In genomic region chr12:53344824-53345485, GRCh38 we compare ENCODE assay signal across 9 cellular contexts. TPM values are rescaled to one million over a fixed set of nuclear protein-coding genes. Genes with fewer than 3 reads are reported as not detected.
DNase-seq lines count a peak whose midpoint lies in the region; ATAC-seq, FAIRE-seq and TF ChIP-seq lines count a peak whose summit lies in the region.
"Had no signal": no experiment of that assay in that cellular context is flagged by ENCODE, and none has a peak within 500 bp of the region (broad histone marks: within the 10 kb centered on the region; RNA-seq: fewer than 3 reads in every experiment).

No MANE protein-coding gene starts in this region.

- TF ChIP-seq CTCF in keratinocyte (optimal IDR thresholded peaks at IDR 0.05 in 1 of 3, IDR thresholded peaks at IDR 0.05 in 1 of 3, conservative IDR thresholded peaks at IDR 0.05 in 1 of 3; ENCODE audit: extremely low read depth in 1 of 3, insufficient read depth in 2 of 3, low read length in 3 of 3) = peak; percentile 58 to 83 (median 80)

- H4K20me1 ChIP-seq in GM23248 (ENCODE audit: insufficient read depth) (no peaks in the 10 kb centered on the region), keratinocyte (ENCODE audit: control insufficient read depth, extremely low read depth, insufficient read depth, low read length) (no peaks in the 10 kb centered on the region)

- H2AFZ ChIP-seq in GM23248 (peak overlapping the region; percentile 85), keratinocyte (ENCODE audit: control insufficient read depth, low read length) (peak overlapping the region; percentile 95)

- no peak for FAIRE-seq in keratinocyte (lab: Jason Lieb, UNC)
- FAIRE-seq: colon had no signal

- no peaks in the 10 kb centered on the region for H3K9me2 ChIP-seq in GM23248 (ENCODE audit: insufficient read depth)

- H3K27me3 ChIP-seq in GM23248 (replicated peaks; ENCODE audit: insufficient read depth) = no peaks in the 10 kb centered on the region
- peaks cover 5% of the 10 kb centered on the region for H3K27me3 ChIP-seq in keratinocyte (ENCODE audit: control insufficient read depth, extremely low read depth, insufficient read depth, low read length)

- H3K4me1 ChIP-seq in GM23248 (ENCODE audit: insufficient read depth) (peaks cover 17% of the 10 kb centered on the region), keratinocyte (ENCODE audit: control insufficient read depth, extremely low read depth, insufficient read depth, low read length) (peaks cover 4% of the 10 kb centered on the region)

- H3K9ac ChIP-seq in GM23248 = peak overlapping the region; percentile 85
- peak overlapping the region; percentile 72 for H3K9ac ChIP-seq in keratinocyte (ENCODE audit: control insufficient read depth, extremely low read depth, insufficient read depth, low read length)

- DNase-seq in COR-L47 (lab: John Stamatoyannopoulos, UW) (peak; percentile 48), GM23248 (peak; percentile 88), NCI-H146 treated with DMSO at 0.1 percent for 48 hours (lab: John Stamatoyannopoulos, UW; ENCODE audit: unreplicated experiment) (peak; percentile 56), keratinocyte (ENCODE audit: low read depth, low spot score) (no peak)
- peak; percentile 49 to 56 (median 50) for DNase-seq in activated CD4-positive, CD25-positive, alpha-beta regulatory T cell (lab: John Stamatoyannopoulos, UW)
- peak; percentile 56 for DNase-seq in central memory CD4-positive, alpha-beta T cell
- DNase-seq in stimulated activated CD4-positive, alpha-beta T cell treated with anti-CD3 and anti-CD28 coated beads, Interleukin-15, amount 100 ng/mL, for 1 hour (ENCODE audit: low read depth in 1 of 2, low spot score in 1 of 2) = peak; percentile 52 to 62

- H3K4me3 ChIP-seq in GM23248 (peak overlapping the region; percentile 80), keratinocyte (ENCODE audit: control insufficient read depth in 2 of 3, extremely low read depth in 1 of 3, insufficient read depth in 2 of 3, low read depth in 1 of 3, low read length in 3 of 3) (peak overlapping the region; percentile 56 to 86 (median 85))

- H3K36me3 ChIP-seq in GM23248 (ENCODE audit: low read depth) (no peaks in the 10 kb centered on the region), keratinocyte (ENCODE audit: control insufficient read depth in 2 of 2, extremely low read depth in 1 of 2, insufficient read depth in 2 of 2, low read length in 2 of 2) (no peaks in the 10 kb centered on the region)

- ATAC-seq in GM18868 (IDR thresholded peaks at IDR 0.05; ENCODE audit: unreplicated experiment) = no peak

- H3K4me2 ChIP-seq in GM23248 (ENCODE audit: unreplicated experiment) (peak overlapping the region; percentile 90), keratinocyte (ENCODE audit: control insufficient read depth, extremely low read depth, insufficient read depth, low read depth, low read length) (peak overlapping the region; percentile 96)

- dilution Hi-C loops in keratinocyte (cut with MboI; ENCODE audit: extremely low pct_ligation_motif_present, low sequenced_read_pairs) = no loop called here

- H3K9me1 ChIP-seq in keratinocyte (ENCODE audit: control insufficient read depth, extremely low read depth, insufficient read depth, low read length) = no peaks in the 10 kb centered on the region

- no peaks in the 10 kb centered on the region for H3K9me3 ChIP-seq in GM23248 (ENCODE audit: low read depth)
- no peaks in the 10 kb centered on the region for H3K9me3 ChIP-seq in keratinocyte (ENCODE audit: control insufficient read depth, low read depth, low read length)

- in situ Hi-C loops in GM23248 (cut with MboI) = no loop called here

- H3K27ac ChIP-seq in GM23248 (peak overlapping the region; percentile 49), keratinocyte (ENCODE audit: control insufficient read depth, insufficient read depth, low read length) (no peak overlapping the region)

- WGBS in GM23248 (ENCODE audit: low coverage in 1 of 2, low lambda C conversion rate in 2 of 2, missing lambda C conversion rate in 2 of 2), 2 experiments = 0 to 1% methylated on average over 22 to 28 of the region's 50 CpGs

- peaks cover 19% of the 10 kb centered on the region; the same call in 1 of the 2 replicates for H3F3A ChIP-seq in GM23248 (ENCODE audit: insufficient read depth)

- H3K79me2 ChIP-seq in GM23248 (ENCODE audit: insufficient read depth) (no peaks in the 10 kb centered on the region), keratinocyte (ENCODE audit: control insufficient read depth, insufficient read depth, low read length) (no peaks in the 10 kb centered on the region)

RNA-seq across cellular contexts. Expression of gene SP7, which starts 8.8 kb away (rescaled TPM):
- total RNA-seq in GM23248 (2014; rRNA removed; shearing (Covaris generic)) = not detected in 2 replicates
- polyA plus RNA-seq in GM23248 (2016; fragmentation: Nextera tagmentation; extraction: Ambion mirVana) (not detected in 2 replicates), keratinocyte (not detected in 3 replicates)
- not detected for polyA plus RNA-seq in keratinocyte (2011; ENCODE audit: low read depth)
- polyA plus RNA-seq in keratinocyte (2011; cell fraction: cytosol; rRNA removed) = not detected in 2 replicates
- polyA plus RNA-seq in keratinocyte (2011; cell fraction: nucleus; rRNA removed) = not detected in 2 replicates
- polyA plus RNA-seq in keratinocyte (2012; ENCODE audit: low replicate concordance) = not detected in 2 replicates
- polyA minus RNA-seq in keratinocyte = not detected in 3 replicates
- polyA minus RNA-seq in keratinocyte (2011; cell fraction: cytosol; rRNA and poly(A)+ RNA removed) = not detected
- polyA minus RNA-seq in keratinocyte (2011; cell fraction: nucleus; rRNA and poly(A)+ RNA removed) = not detected in 2 replicates

RNA-seq across cellular contexts. Expression of gene AAAS, which starts 23.5 kb away (rescaled TPM):
- total RNA-seq in GM23248 (2014; rRNA removed; shearing (Covaris generic)) = 63.4 and 72.0 TPM in 2 replicates
- polyA plus RNA-seq in GM23248 (2016; fragmentation: Nextera tagmentation; extraction: Ambion mirVana) (46.6 and 49.7 TPM in 2 replicates), keratinocyte (42.1 to 58.3 TPM (median 42.3 TPM) in 3 replicates)
- polyA plus RNA-seq in keratinocyte (2011; ENCODE audit: low read depth) = 5.4 TPM
- 25.7 and 29.1 TPM in 2 replicates for polyA plus RNA-seq in keratinocyte (2011; cell fraction: cytosol; rRNA removed)
- polyA plus RNA-seq in keratinocyte (2011; cell fraction: nucleus; rRNA removed) = 106 and 125 TPM in 2 replicates
- 28.7 and 45.0 TPM in 2 replicates for polyA plus RNA-seq in keratinocyte (2012; ENCODE audit: low replicate concordance)
- polyA minus RNA-seq in keratinocyte = 53.9 to 90.1 TPM (median 74.2 TPM) in 3 replicates
- 41.2 TPM for polyA minus RNA-seq in keratinocyte (2011; cell fraction: cytosol; rRNA and poly(A)+ RNA removed)
- polyA minus RNA-seq in keratinocyte (2011; cell fraction: nucleus; rRNA and poly(A)+ RNA removed) = 26.0 and 32.9 TPM in 2 replicates

RNA-seq across cellular contexts. Expression of gene SP1, which starts 35.0 kb away (rescaled TPM):
- total RNA-seq in GM23248 (2014; rRNA removed; shearing (Covaris generic)) = 30.3 and 37.8 TPM in 2 replicates
- polyA plus RNA-seq in GM23248 (2016; fragmentation: Nextera tagmentation; extraction: Ambion mirVana) (3.6 and 3.8 TPM in 2 replicates), keratinocyte (30.7 to 34.5 TPM (median 31.2 TPM) in 3 replicates)
- polyA plus RNA-seq in keratinocyte (2011; ENCODE audit: low read depth) = 9.3 TPM
- 14.5 and 20.1 TPM in 2 replicates for polyA plus RNA-seq in keratinocyte (2011; cell fraction: cytosol; rRNA removed)
- polyA plus RNA-seq in keratinocyte (2011; cell fraction: nucleus; rRNA removed) = 38.4 and 41.8 TPM in 2 replicates
- 16.6 and 21.3 TPM in 2 replicates for polyA plus RNA-seq in keratinocyte (2012; ENCODE audit: low replicate concordance)
- polyA minus RNA-seq in keratinocyte = 68.7 to 128 TPM (median 106 TPM) in 3 replicates
- polyA minus RNA-seq in keratinocyte (2011; cell fraction: cytosol; rRNA and poly(A)+ RNA removed) = 29.0 TPM
- polyA minus RNA-seq in keratinocyte (2011; cell fraction: nucleus; rRNA and poly(A)+ RNA removed) = 32.4 and 49.2 TPM in 2 replicates

RNA-seq across cellular contexts. Expression of gene MYG1, which starts 45.5 kb away (rescaled TPM):
- 39.6 and 48.9 TPM in 2 replicates for total RNA-seq in GM23248 (2014; rRNA removed; shearing (Covaris generic))
- polyA plus RNA-seq in GM23248 (2016; fragmentation: Nextera tagmentation; extraction: Ambion mirVana) (47.8 and 52.4 TPM in 2 replicates), keratinocyte (24.2 to 31.9 TPM (median 27.2 TPM) in 3 replicates)
- polyA plus RNA-seq in keratinocyte (2011; ENCODE audit: low read depth) = 10.4 TPM
- polyA plus RNA-seq in keratinocyte (2011; cell fraction: cytosol; rRNA removed) = 17.9 and 28.8 TPM in 2 replicates
- polyA plus RNA-seq in keratinocyte (2011; cell fraction: nucleus; rRNA removed) = 19.1 and 21.5 TPM in 2 replicates
- polyA plus RNA-seq in keratinocyte (2012; ENCODE audit: low replicate concordance) = 33.5 and 42.7 TPM in 2 replicates
- polyA minus RNA-seq in keratinocyte = 22.6 to 29.3 TPM (median 26.2 TPM) in 3 replicates
- polyA minus RNA-seq in keratinocyte (2011; cell fraction: cytosol; rRNA and poly(A)+ RNA removed) = 46.0 TPM
- polyA minus RNA-seq in keratinocyte (2011; cell fraction: nucleus; rRNA and poly(A)+ RNA removed) = 6.4 and 6.6 TPM in 2 replicates

RNA-seq across cellular contexts. Expression of gene PFDN5, which starts 49.6 kb away (rescaled TPM):
- total RNA-seq in GM23248 (2014; rRNA removed; shearing (Covaris generic)) = 380 and 393 TPM in 2 replicates
- polyA plus RNA-seq in GM23248 (2016; fragmentation: Nextera tagmentation; extraction: Ambion mirVana) (609 and 625 TPM in 2 replicates), keratinocyte (546 to 674 TPM (median 659 TPM) in 3 replicates)
- polyA plus RNA-seq in keratinocyte (2011; ENCODE audit: low read depth) = 1,063 TPM
- polyA plus RNA-seq in keratinocyte (2011; cell fraction: cytosol; rRNA removed) = 648 and 832 TPM in 2 replicates
- 474 and 508 TPM in 2 replicates for polyA plus RNA-seq in keratinocyte (2011; cell fraction: nucleus; rRNA removed)
- polyA plus RNA-seq in keratinocyte (2012; ENCODE audit: low replicate concordance) = 440 and 574 TPM in 2 replicates
- 84.4 to 171 TPM (median 143 TPM) in 3 replicates for polyA minus RNA-seq in keratinocyte
- 74.6 TPM for polyA minus RNA-seq in keratinocyte (2011; cell fraction: cytosol; rRNA and poly(A)+ RNA removed)
- polyA minus RNA-seq in keratinocyte (2011; cell fraction: nucleus; rRNA and poly(A)+ RNA removed) = 34.1 and 57.4 TPM in 2 replicates
